1 cellular context compared by ENCODE assay signal in genomic region chr2:153059338-153060052, GRCh38.
TF ChIP-seq lines count a peak whose summit lies in the region.

No MANE protein-coding gene starts in this region.

TF ChIP-seq in GM23338, 12 proteins besides CTCF, POLR2A, EP300 and RAD21:
- no peak for TF ChIP-seq ZNF462 (CRISPR knock-in tag; IDR thresholded peaks at IDR 0.05)
- no peak for TF ChIP-seq NANOG (IDR thresholded peaks at IDR 0.05; ENCODE audit: borderline replicate concordance)
- TF ChIP-seq ZNF114 (CRISPR knock-in tag; IDR thresholded peaks at IDR 0.05): no peak
- TF ChIP-seq STAT1 (IDR thresholded peaks at IDR 0.05; ENCODE audit: unreplicated experiment): no peak
- no peak for TF ChIP-seq JUNB (IDR thresholded peaks at IDR 0.05; ENCODE audit: unreplicated experiment)
- TF ChIP-seq, protein P1, sequence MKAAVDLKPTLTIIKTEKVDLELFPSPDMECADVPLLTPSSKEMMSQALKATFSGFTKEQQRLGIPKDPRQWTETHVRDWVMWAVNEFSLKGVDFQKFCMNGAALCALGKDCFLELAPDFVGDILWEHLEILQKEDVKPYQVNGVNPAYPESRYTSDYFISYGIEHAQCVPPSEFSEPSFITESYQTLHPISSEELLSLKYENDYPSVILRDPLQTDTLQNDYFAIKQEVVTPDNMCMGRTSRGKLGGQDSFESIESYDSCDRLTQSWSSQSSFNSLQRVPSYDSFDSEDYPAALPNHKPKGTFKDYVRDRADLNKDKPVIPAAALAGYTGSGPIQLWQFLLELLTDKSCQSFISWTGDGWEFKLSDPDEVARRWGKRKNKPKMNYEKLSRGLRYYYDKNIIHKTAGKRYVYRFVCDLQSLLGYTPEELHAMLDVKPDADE (IDR thresholded peaks at IDR 0.05): no peak
- TF ChIP-seq EZH2 (IDR thresholded peaks at IDR 0.05; ENCODE audit: low read depth, unreplicated experiment): no peak
- TF ChIP-seq EZH2phosphoT487 (IDR thresholded peaks at IDR 0.05; ENCODE audit: unreplicated experiment): no peak
- no peak for TF ChIP-seq POLR2AphosphoS5 (IDR thresholded peaks at IDR 0.05; ENCODE audit: low read depth)
- TF ChIP-seq ZNF331 (CRISPR knock-in tag; IDR thresholded peaks at IDR 0.05; ENCODE audit: low read depth): no peak
- TF ChIP-seq, protein P2, sequence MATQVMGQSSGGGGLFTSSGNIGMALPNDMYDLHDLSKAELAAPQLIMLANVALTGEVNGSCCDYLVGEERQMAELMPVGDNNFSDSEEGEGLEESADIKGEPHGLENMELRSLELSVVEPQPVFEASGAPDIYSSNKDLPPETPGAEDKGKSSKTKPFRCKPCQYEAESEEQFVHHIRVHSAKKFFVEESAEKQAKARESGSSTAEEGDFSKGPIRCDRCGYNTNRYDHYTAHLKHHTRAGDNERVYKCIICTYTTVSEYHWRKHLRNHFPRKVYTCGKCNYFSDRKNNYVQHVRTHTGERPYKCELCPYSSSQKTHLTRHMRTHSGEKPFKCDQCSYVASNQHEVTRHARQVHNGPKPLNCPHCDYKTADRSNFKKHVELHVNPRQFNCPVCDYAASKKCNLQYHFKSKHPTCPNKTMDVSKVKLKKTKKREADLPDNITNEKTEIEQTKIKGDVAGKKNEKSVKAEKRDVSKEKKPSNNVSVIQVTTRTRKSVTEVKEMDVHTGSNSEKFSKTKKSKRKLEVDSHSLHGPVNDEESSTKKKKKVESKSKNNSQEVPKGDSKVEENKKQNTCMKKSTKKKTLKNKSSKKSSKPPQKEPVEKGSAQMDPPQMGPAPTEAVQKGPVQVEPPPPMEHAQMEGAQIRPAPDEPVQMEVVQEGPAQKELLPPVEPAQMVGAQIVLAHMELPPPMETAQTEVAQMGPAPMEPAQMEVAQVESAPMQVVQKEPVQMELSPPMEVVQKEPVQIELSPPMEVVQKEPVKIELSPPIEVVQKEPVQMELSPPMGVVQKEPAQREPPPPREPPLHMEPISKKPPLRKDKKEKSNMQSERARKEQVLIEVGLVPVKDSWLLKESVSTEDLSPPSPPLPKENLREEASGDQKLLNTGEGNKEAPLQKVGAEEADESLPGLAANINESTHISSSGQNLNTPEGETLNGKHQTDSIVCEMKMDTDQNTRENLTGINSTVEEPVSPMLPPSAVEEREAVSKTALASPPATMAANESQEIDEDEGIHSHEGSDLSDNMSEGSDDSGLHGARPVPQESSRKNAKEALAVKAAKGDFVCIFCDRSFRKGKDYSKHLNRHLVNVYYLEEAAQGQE (IDR thresholded peaks at IDR 0.05; ENCODE audit: unreplicated experiment): no peak
- no peak for TF ChIP-seq CREB1 (CRISPR knock-in tag; IDR thresholded peaks at IDR 0.05; ENCODE audit: low read depth)
